19 cellular contexts compared by ENCODE assay signal in genomic region chr1:90561384-90561783, GRCh38.
A peak's percentile ranks its signal among the peaks of the same experiment; 100 is the strongest.
DNase-seq lines count a peak whose midpoint lies in the region; ATAC-seq and TF ChIP-seq lines count a peak whose summit lies in the region.
"Had no signal": no experiment of that assay in that cellular context is flagged by ENCODE, and none has a peak within 500 bp of the region (broad histone marks: within the 10 kb centered on the region; RNA-seq: fewer than 3 reads in every experiment).

No MANE protein-coding gene starts in this region.

- peak overlapping the region; percentile 48 for H3K4me2 ChIP-seq in GM23338

- TF ChIP-seq CTCF in GM23338 (conservative IDR thresholded peaks at IDR 0.05; ENCODE audit: low read depth in 2 of 2) (no peak), endodermal cell (conservative IDR thresholded peaks at IDR 0.05) (no peak)

- H3K36me3 Mint-ChIP-seq in GM23338 (ENCODE audit: low read depth) (no peaks in the 10 kb centered on the region), endodermal cell (ENCODE audit: low read depth) (no peaks in the 10 kb centered on the region)

- H3K4me1 Mint-ChIP-seq in GM23338 (peaks cover 58% of the 10 kb centered on the region), endodermal cell (peaks cover 23% of the 10 kb centered on the region)

- no peaks in the 10 kb centered on the region for H3F3A ChIP-seq in GM23338 (replicated peaks; ENCODE audit: low read depth)

- H3K4me3 Mint-ChIP-seq in GM23338 (peak overlapping the region; percentile 32; the same call in 2 of the 3 replicates), endodermal cell (no peak overlapping the region)
- H3K4me3 Mint-ChIP-seq: CD4-positive, alpha-beta T cell had no signal

- H3K27me3 Mint-ChIP-seq in GM23338 (ENCODE audit: insufficient read depth, low read depth, poor library complexity) (peaks cover 24% of the 10 kb centered on the region), endodermal cell (ENCODE audit: insufficient read depth) (peaks cover 50% of the 10 kb centered on the region)

- no peaks in the 10 kb centered on the region for H3K9me2 ChIP-seq in GM23338 (ENCODE audit: insufficient read depth)

- H3K36me3 ChIP-seq in GM23338 (ENCODE audit: insufficient read depth) (no peaks in the 10 kb centered on the region), HUES48 (ENCODE audit: control insufficient read depth, insufficient read depth, low read length) (no peaks in the 10 kb centered on the region), endodermal cell (ENCODE audit: control insufficient read depth, insufficient read depth, low read length) (no peaks in the 10 kb centered on the region)
- H3K36me3 ChIP-seq: HAP-1 had no signal

- peaks cover under 1% of the 10 kb centered on the region; the same call in 2 of the 3 replicates for H3K9me3 Mint-ChIP-seq in GM23338
- peaks cover under 1% of the 10 kb centered on the region for H3K9me3 Mint-ChIP-seq in endodermal cell
- H3K9me3 Mint-ChIP-seq: CD4-positive, alpha-beta T cell had no signal

- H3K9me3 ChIP-seq in HUES48 (ENCODE audit: control insufficient read depth, insufficient read depth, low read length) (no peaks in the 10 kb centered on the region), endodermal cell (ENCODE audit: control insufficient read depth, low read length) (no peaks in the 10 kb centered on the region)
- H3K9me3 ChIP-seq: Caco-2, HAP-1 had no signal

- peak; percentile 33 for DNase-seq in GM23338 (ENCODE audit: low spot score)
- peak; percentile 68 for DNase-seq in endodermal cell
- peak; percentile 25 for DNase-seq in iPS-NIHi11 (ENCODE audit: low spot score)
- no peak for DNase-seq in NCI-H1105 treated with DMSO at 0.1 percent for 48 hours (lab: John Stamatoyannopoulos, UW)
- DNase-seq in D341Med (ENCODE audit: low spot score) = no peak
- DNase-seq: AML-193; Caco-2; CD4-positive, alpha-beta T cell; DMS153; DMS79; GDM1; GM23248; Kasumi-1; KG1 had no signal

- H3K79me2 ChIP-seq in GM23338 (replicated peaks; ENCODE audit: insufficient read depth) = no peaks in the 10 kb centered on the region

- no peak overlapping the region for H2AFZ ChIP-seq in GM23338
- H2AFZ ChIP-seq: GM23248 had no signal

- H3K27me3 ChIP-seq in GM23338 (ENCODE audit: insufficient read depth) (peaks cover 59% of the 10 kb centered on the region), HUES48 (ENCODE audit: control insufficient read depth, insufficient read depth, low read length) (peaks cover 69% of the 10 kb centered on the region), endodermal cell (ENCODE audit: control insufficient read depth, insufficient read depth, low read length, poor library complexity, severe bottlenecking) (peaks cover 5% of the 10 kb centered on the region)

- 57 to 88% methylated on average over 1 to 4 of the region's 4 CpGs for WGBS in endodermal cell (ENCODE audit: insufficient coverage in 1 of 2, insufficient read length in 1 of 2), 2 experiments

- ATAC-seq in GM23338 = peak; percentile 77
- no peak for ATAC-seq in GM18517 (IDR thresholded peaks at IDR 0.05; ENCODE audit: unreplicated experiment)
- ATAC-seq in HG03520 (IDR thresholded peaks at IDR 0.05; ENCODE audit: unreplicated experiment) = no peak

- no peak overlapping the region for H3K9ac ChIP-seq in HUES48 (ENCODE audit: low read depth, low read length)
- no peak overlapping the region for H3K9ac ChIP-seq in endodermal cell (ENCODE audit: extremely low read depth, low read length, poor library complexity, severe bottlenecking)
- H3K9ac ChIP-seq: GM23248 had no signal

- H3K27ac ChIP-seq in GM23338 (ENCODE audit: low read depth) (no peak overlapping the region), HUES48 (ENCODE audit: low read depth, low read length) (peak overlapping the region; percentile 80), endodermal cell (ENCODE audit: low read depth, low read length) (no peak overlapping the region)
- H3K27ac ChIP-seq: C4-2B, GM23248 had no signal

- no peak overlapping the region for H3K4me3 ChIP-seq in GM23338
- H3K4me3 ChIP-seq in HUES48 (ENCODE audit: low read depth, low read length) = 0 out of 2 replicates have a peak overlapping the region, but pooled peaks have one; percentile 3
- no peak overlapping the region for H3K4me3 ChIP-seq in endodermal cell (ENCODE audit: low read length)
- H3K4me3 ChIP-seq: GM23248, HAP-1 had no signal

- no peak overlapping the region for H3K27ac Mint-ChIP-seq in GM23338
- no peak overlapping the region for H3K27ac Mint-ChIP-seq in endodermal cell
- H3K27ac Mint-ChIP-seq: CD4-positive, alpha-beta T cell had no signal

- peaks cover 28% of the 10 kb centered on the region for H3K4me1 ChIP-seq in GM23338 (ENCODE audit: insufficient read depth)
- H3K4me1 ChIP-seq in HUES48 (ENCODE audit: control insufficient read depth, insufficient read depth, low read length) = peaks cover 45% of the 10 kb centered on the region
- peaks cover 6% of the 10 kb centered on the region for H3K4me1 ChIP-seq in endodermal cell (ENCODE audit: control insufficient read depth, insufficient read depth, low read length)
- H3K4me1 ChIP-seq: Caco-2, HAP-1 had no signal

- peaks cover 3% of the 10 kb centered on the region; the same call in 1 of the 2 replicates for H4K20me1 ChIP-seq in GM23338 (replicated peaks; ENCODE audit: insufficient read depth)

TF ChIP-seq in GM23338, 12 proteins besides CTCF, POLR2A, EP300 and RAD21 (continues in another document):
- TF ChIP-seq EZH2 (IDR thresholded peaks at IDR 0.05; ENCODE audit: low read depth, unreplicated experiment) (no peak), ZNF114 (CRISPR knock-in tag; IDR thresholded peaks at IDR 0.05) (no peak), ZNF331 (CRISPR knock-in tag; IDR thresholded peaks at IDR 0.05; ENCODE audit: low read depth) (no peak), CREB1 (CRISPR knock-in tag; IDR thresholded peaks at IDR 0.05; ENCODE audit: low read depth) (no peak), POLR2AphosphoS5 (IDR thresholded peaks at IDR 0.05; ENCODE audit: low read depth) (no peak), ZNF462 (CRISPR knock-in tag; IDR thresholded peaks at IDR 0.05) (no peak)

Comparison
In these comparisons a context has a peak if more than half of its experiments do, and no peak if none do; other contexts are left out.
1. DNase-seq: peak in GM23338 (single experiment), endodermal cell (single experiment) and iPS-NIHi11 (single experiment); none in NCI-H1105 treated with DMSO at 0.1 percent for 48 hours (single experiment) and D341Med (single experiment).